In genomic region chr3:141368925-141369794, GRCh38 we compare ENCODE assay signal across 8 cellular contexts. TPM values are rescaled to one million over a fixed set of nuclear protein-coding genes. Genes with fewer than 3 reads are reported as not detected.
DNase-seq lines count a peak whose midpoint lies in the region; TF ChIP-seq lines count a peak whose summit lies in the region.

No MANE protein-coding gene starts in this region.

- H3K27ac ChIP-seq in coronary artery, result peak overlapping the region; percentile 94 to 98

- TF ChIP-seq CTCF in AG04449 (IDR thresholded peaks at IDR 0.05; ENCODE audit: insufficient read depth, low read length, missing control alignments) (no peak), coronary artery (IDR thresholded peaks at IDR 0.05) (no peak), neural crest cell (conservative IDR thresholded peaks at IDR 0.05) (no peak), BE2C (IDR thresholded peaks at IDR 0.05; ENCODE audit: low read depth, low read length) (no peak)

- H3K9me3 Mint-ChIP-seq in neural crest cell, result peaks cover 4% of the 10 kb centered on the region

- POLR2A ChIA-PET in AG04449 (lab: Yijun Ruan, JAX), result interaction anchor here (0.9 to 1.0 kb wide), 2 partner anchors 73 to 87 kb away, joined by 3 to 4 read pairs; no protein-coding TSS in a partner anchor

- no peaks in the 10 kb centered on the region for H3K27me3 ChIP-seq in BE2C

- H3K36me3 ChIP-seq in BE2C, result no peaks in the 10 kb centered on the region

- peak overlapping the region; percentile 30 for H3K4me3 ChIP-seq in AG04449 (ENCODE audit: low read depth, low read length)
- peak overlapping the region; percentile 68 for H3K4me3 ChIP-seq in coronary artery
- no peak overlapping the region for H3K4me3 ChIP-seq in BE2C (ENCODE audit: low read depth, low read length)

- peaks cover 7% of the 10 kb centered on the region; the same call in 1 of the 2 replicates for H3K4me1 ChIP-seq in BE2C

- CTCF ChIA-PET in AG04449 (lab: Yijun Ruan, JAX), result interaction anchor here (0.9 to 2.1 kb wide), 9 partner anchors 11 to 85 kb away, joined by 3 to 12 read pairs (median 4); no protein-coding TSS in a partner anchor

- H3K4me3 Mint-ChIP-seq in neural crest cell, result peak overlapping the region; percentile 76

- peaks cover 9% of the 10 kb centered on the region for H3K36me3 Mint-ChIP-seq in neural crest cell (ENCODE audit: low read depth)

- peak overlapping the region; percentile 99 for H3K27ac Mint-ChIP-seq in neural crest cell (ENCODE audit: unreplicated experiment)

- DNase-seq in AG04449 (ENCODE audit: low read depth, low spot score), result no peak
- DNase-seq in NCI-H460 (ENCODE audit: extremely low read depth, low read depth), result peak; percentile 88
- no peak for DNase-seq in coronary artery (ENCODE audit: low spot score)
- DNase-seq in neural crest cell (ENCODE audit: low read depth, low spot score), result no peak
- no peak for DNase-seq in GOT3 (lab: John Stamatoyannopoulos, UW)
- DNase-seq in BE2C, result no peak
- DNase-seq in mesenteric fat pad (ENCODE audit: low spot score), result no peak
- no peak for DNase-seq in COR-L47 (lab: John Stamatoyannopoulos, UW)

- H3K27me3 Mint-ChIP-seq in neural crest cell (ENCODE audit: low read depth), result no peaks in the 10 kb centered on the region

- peaks cover 57% of the 10 kb centered on the region for H3K4me1 Mint-ChIP-seq in neural crest cell

- H3K9me3 ChIP-seq in BE2C, result no peaks in the 10 kb centered on the region

RNA-seq across cellular contexts. Expression of gene ZBTB38, which starts 0.9 kb away (rescaled TPM):
- 252 and 300 TPM in 2 replicates for total RNA-seq in NCI-H460 (2014; rRNA removed; shearing (Covaris generic))
- 35.6 and 64.1 TPM in 2 replicates for polyA plus RNA-seq in NCI-H460 (2014; cell fraction: nucleus; rRNA removed)
- total RNA-seq in neural crest cell (27.9 and 28.1 TPM in 2 replicates), mesenteric fat pad (75.4 TPM)
- polyA plus RNA-seq in BE2C (2012; ENCODE audit: insufficient read depth, insufficient read length, low read depth), result 45.6 TPM
